10 cellular contexts compared by ENCODE assay signal in the genomic region with DNA sequence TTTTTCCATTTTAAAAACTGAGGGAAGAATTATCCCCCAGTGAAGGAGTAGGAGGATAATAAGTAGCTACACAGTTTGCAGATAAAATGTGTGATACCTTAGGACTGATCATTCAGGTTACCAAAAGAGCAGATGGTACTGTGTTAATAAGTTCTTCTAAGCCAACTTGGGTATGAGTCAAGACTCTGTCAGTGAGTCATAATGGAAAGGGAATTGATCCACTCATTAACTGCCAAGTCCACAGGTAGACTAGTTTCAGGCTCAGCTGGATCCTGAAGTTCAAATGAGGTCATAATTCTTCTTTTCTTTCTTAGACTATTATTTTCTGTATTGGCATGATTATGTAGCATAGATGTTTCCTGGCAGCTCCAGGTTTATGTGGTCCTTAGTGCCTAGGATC.
DNase-seq lines count a peak whose midpoint lies in the region; ATAC-seq and TF ChIP-seq lines count a peak whose summit lies in the region.
"Had no signal": no experiment of that assay in that cellular context is flagged by ENCODE, and none has a peak within 500 bp of the region (broad histone marks: within the 10 kb centered on the region; RNA-seq: fewer than 3 reads in every experiment).

No MANE protein-coding gene starts in this region.

- H3K9me3 Mint-ChIP-seq in brain (no peaks in the 10 kb centered on the region), mesothelial cell of epicardium (no peaks in the 10 kb centered on the region)
- no peaks in the 10 kb centered on the region for H3K9me3 Mint-ChIP-seq in naive thymus-derived CD4-positive, alpha-beta T cell

- H3K27ac Mint-ChIP-seq in brain (peak overlapping the region in 3 of 5 experiments; percentile 18 to 53 (median 26)), mesothelial cell of epicardium (no peak overlapping the region)
- peak overlapping the region in 3 of 9 donors; percentile 14 to 65 (median 15) for H3K27ac Mint-ChIP-seq in naive thymus-derived CD4-positive, alpha-beta T cell
- H3K27ac Mint-ChIP-seq: activated CD8-positive, alpha-beta memory T cell treated with anti-CD3 and anti-CD28 coated beads, Interleukin-2, amount 10 ng/mL, durations not matched to agents 7 days and 5 days had no signal

- H3K4me3 ChIP-seq in naive thymus-derived CD4-positive, alpha-beta T cell (ENCODE audit: low read length): no peak overlapping the region
- H3K4me3 ChIP-seq: skin epidermis had no signal

- no peaks in the 10 kb centered on the region for H3K27me3 ChIP-seq in naive thymus-derived CD4-positive, alpha-beta T cell (ENCODE audit: control insufficient read depth in 2 of 2, insufficient read depth in 2 of 2, low read length in 2 of 2)

- H3K36me3 Mint-ChIP-seq in brain (peaks cover 10% of the 10 kb centered on the region), mesothelial cell of epicardium (peaks cover 10% of the 10 kb centered on the region)
- peaks cover 7 to 42% (median 16%) of the 10 kb centered on the region in 5 donors for H3K36me3 Mint-ChIP-seq in naive thymus-derived CD4-positive, alpha-beta T cell

- peaks cover 0 to 11% (median 0%) of the 10 kb centered on the region in 3 experiments for H3K36me3 ChIP-seq in naive thymus-derived CD4-positive, alpha-beta T cell (ENCODE audit: control insufficient read depth in 2 of 3, insufficient read depth in 3 of 3, low read length in 3 of 3)

- intact Hi-C loops in naive thymus-derived CD4-positive, alpha-beta T cell (cut with micrococcal nuclease): loop anchor here in 1 of 2 donors (10.0 kb wide), 1 partner anchor 89 kb away; no protein-coding TSS in a partner anchor

- DNase-seq in ELR (ENCODE audit: low read depth) (peak; percentile 53), hepatic stellate cell (ENCODE audit: low spot score) (no peak), mesothelial cell of epicardium (ENCODE audit: low spot score in 2 of 2, unreplicated experiment in 2 of 2) (no peak), germinal center (ENCODE audit: low spot score) (no peak)
- DNase-seq in naive thymus-derived CD4-positive, alpha-beta T cell: no peak
- DNase-seq: activated CD8-positive, alpha-beta memory T cell treated with anti-CD3 and anti-CD28 coated beads, Interleukin-2, amount 10 ng/mL, durations not matched to agents 7 days and 5 days had no signal

- peak; percentile 85 for ATAC-seq in GM19395 (IDR thresholded peaks at IDR 0.05; ENCODE audit: unreplicated experiment)
- ATAC-seq in HG03139 (IDR thresholded peaks at IDR 0.05; ENCODE audit: unreplicated experiment): peak; percentile 70
- no peak for ATAC-seq in naive thymus-derived CD4-positive, alpha-beta T cell
- ATAC-seq: activated CD8-positive, alpha-beta memory T cell treated with anti-CD3 and anti-CD28 coated beads, Interleukin-2, amount 10 ng/mL, durations not matched to agents 7 days and 5 days had no signal

- H3K27me3 Mint-ChIP-seq in brain (no peaks in the 10 kb centered on the region), mesothelial cell of epicardium (ENCODE audit: low read depth) (no peaks in the 10 kb centered on the region)
- H3K27me3 Mint-ChIP-seq in naive thymus-derived CD4-positive, alpha-beta T cell: no peaks in the 10 kb centered on the region
- H3K27me3 Mint-ChIP-seq: activated CD8-positive, alpha-beta memory T cell treated with anti-CD3 and anti-CD28 coated beads, Interleukin-2, amount 10 ng/mL, durations not matched to agents 7 days and 5 days had no signal

- H3K4me3 Mint-ChIP-seq in brain: no peak overlapping the region
- H3K4me3 Mint-ChIP-seq in mesothelial cell of epicardium: no peak overlapping the region
- no peak overlapping the region for H3K4me3 Mint-ChIP-seq in naive thymus-derived CD4-positive, alpha-beta T cell
- H3K4me3 Mint-ChIP-seq: activated CD8-positive, alpha-beta memory T cell treated with anti-CD3 and anti-CD28 coated beads, Interleukin-2, amount 10 ng/mL, durations not matched to agents 7 days and 5 days had no signal

- CTCF ChIA-PET in naive thymus-derived CD4-positive, alpha-beta T cell (lab: Charles Lee): interaction anchor here (0.6 kb wide), 1 partner anchor 99 kb away, joined by 3 read pairs; no protein-coding TSS in a partner anchor

- H3K4me1 Mint-ChIP-seq in brain (peaks cover 18% of the 10 kb centered on the region), mesothelial cell of epicardium (peaks cover 2% of the 10 kb centered on the region)
- H3K4me1 Mint-ChIP-seq in naive thymus-derived CD4-positive, alpha-beta T cell: peaks cover 16 to 59% (median 45%) of the 10 kb centered on the region in 7 donors

- H3K9me3 ChIP-seq in naive thymus-derived CD4-positive, alpha-beta T cell (ENCODE audit: control insufficient read depth in 2 of 3, low read length in 3 of 3): no peaks in the 10 kb centered on the region

- no peak overlapping the region for H3K27ac ChIP-seq in naive thymus-derived CD4-positive, alpha-beta T cell (ENCODE audit: low read depth, low read length)

- H3K4me1 ChIP-seq in naive thymus-derived CD4-positive, alpha-beta T cell (ENCODE audit: control insufficient read depth in 2 of 2, insufficient read depth in 2 of 2, low read length in 2 of 2): peaks cover 0 to 7% of the 10 kb centered on the region in 2 donors

- POLR2A ChIA-PET in naive thymus-derived CD4-positive, alpha-beta T cell (lab: Charles Lee): no interaction called here

- TF ChIP-seq CTCF in brain (conservative IDR thresholded peaks at IDR 0.05): no peak
- no peak for TF ChIP-seq CTCF in mesothelial cell of epicardium (IDR thresholded peaks at IDR 0.05; ENCODE audit: unreplicated experiment)
